In the genomic region with DNA sequence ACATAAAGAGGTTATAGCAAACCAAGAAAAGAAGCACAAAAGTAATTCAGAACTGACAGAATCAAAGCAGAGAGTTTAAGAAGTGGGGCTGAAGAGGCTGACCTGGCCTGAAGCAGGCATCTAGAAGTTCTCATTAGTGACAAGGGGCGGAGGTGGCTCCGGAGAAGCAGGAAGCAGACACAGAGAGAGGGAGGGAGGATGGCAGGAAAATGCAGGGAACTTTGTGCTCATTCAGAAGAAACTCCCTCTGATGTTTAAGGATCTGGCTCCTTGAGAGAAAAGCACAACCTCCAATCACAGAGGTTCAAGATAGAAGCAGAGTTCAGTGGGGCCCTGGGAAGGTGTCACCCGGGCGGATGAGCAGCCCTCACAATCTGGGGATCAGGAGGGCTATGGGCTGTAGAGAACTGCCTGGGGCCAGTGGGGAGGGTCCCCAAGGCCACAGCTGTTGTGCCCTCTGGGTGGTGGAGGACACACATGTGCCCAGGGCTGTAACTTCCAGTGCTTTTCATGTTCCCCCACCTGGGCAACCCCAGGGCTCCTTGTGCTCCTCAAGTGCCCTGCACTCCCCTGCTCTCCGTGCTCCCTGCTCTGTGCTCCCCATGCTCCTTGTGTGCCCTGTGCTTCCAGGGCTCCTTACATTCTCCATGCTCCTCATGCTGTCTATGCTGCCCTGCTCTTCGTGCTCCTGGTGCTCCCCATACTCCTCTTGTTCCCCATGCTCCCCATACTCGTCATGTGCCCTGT, we compare ENCODE assay signal across 18 cellular contexts. TPM values are rescaled to one million over a fixed set of nuclear protein-coding genes. Genes with fewer than 3 reads are reported as not detected.
DNase-seq lines count a peak whose midpoint lies in the region; ATAC-seq and TF ChIP-seq lines count a peak whose summit lies in the region.
"Had no signal": no experiment of that assay in that cellular context is flagged by ENCODE, and none has a peak within 500 bp of the region (broad histone marks: within the 10 kb centered on the region; RNA-seq: fewer than 3 reads in every experiment).

No MANE protein-coding gene starts in this region.

- H3K79me1 ChIP-seq in IMR-90 (ENCODE audit: low read depth in 1 of 2, low read length in 2 of 2): no peaks in the 10 kb centered on the region

- H3K4me1 ChIP-seq in CD4-positive, CD25-positive, alpha-beta regulatory T cell (ENCODE audit: control insufficient read depth, insufficient read depth, low read length, poor library complexity, severe bottlenecking): no peaks in the 10 kb centered on the region
- H3K4me1 ChIP-seq in IMR-90 (ENCODE audit: control insufficient read depth, insufficient read depth, low read length): peaks cover 2% of the 10 kb centered on the region; the same call in 1 of the 2 replicates
- peaks cover 13% of the 10 kb centered on the region for H3K4me1 ChIP-seq in neural progenitor cell

- peak overlapping the region; percentile 65 for H2AK9ac ChIP-seq in IMR-90 (replicated peaks; ENCODE audit: low read depth, low read length, poor library complexity)

- H2BK5ac ChIP-seq in IMR-90 (ENCODE audit: low read depth, low read length, poor library complexity, severe bottlenecking): no peak overlapping the region

- H3K9ac ChIP-seq in IMR-90 (ENCODE audit: low read depth, low read length): no peak overlapping the region
- H3K9ac ChIP-seq in neural progenitor cell: no peak overlapping the region

- no peak overlapping the region for H3K23ac ChIP-seq in IMR-90 (ENCODE audit: low read depth, low read length)

- no peak overlapping the region for H4K5ac ChIP-seq in IMR-90 (ENCODE audit: low read depth, low read length)

- peaks cover 0 to 2% (median 0%) of the 10 kb centered on the region in 7 donors for H3K9me3 Mint-ChIP-seq in CD4-positive, CD25-positive, alpha-beta regulatory T cell
- H3K9me3 Mint-ChIP-seq in activated CD8-positive, alpha-beta T cell treated with anti-CD3 and anti-CD28 coated beads for 36 hours: no peaks in the 10 kb centered on the region
- peaks cover 5% of the 10 kb centered on the region for H3K9me3 Mint-ChIP-seq in neural progenitor cell

- POLR2A ChIA-PET in IMR-90 (lab: Charles Lee; ENCODE audit: unreplicated experiment): no interaction called here
- POLR2A ChIA-PET in activated CD8-positive, alpha-beta T cell treated with anti-CD3 and anti-CD28 coated beads for 36 hours (lab: Charles Lee): no interaction called here

- H2BK20ac ChIP-seq in IMR-90 (ENCODE audit: low read depth, low read length): no peak overlapping the region; the same call in 1 of the 2 replicates

- H3K27me3 Mint-ChIP-seq in CD4-positive, CD25-positive, alpha-beta regulatory T cell: peaks cover 30% of the 10 kb centered on the region
- H3K27me3 Mint-ChIP-seq in activated CD8-positive, alpha-beta T cell treated with anti-CD3 and anti-CD28 coated beads for 36 hours: peaks cover 49% of the 10 kb centered on the region
- H3K27me3 Mint-ChIP-seq in neural progenitor cell (ENCODE audit: insufficient read depth, low read depth): peaks cover 11% of the 10 kb centered on the region

- no peak for DNase-seq in CD4-positive, CD25-positive, alpha-beta regulatory T cell
- DNase-seq in IMR-90 (no peak), neural progenitor cell (ENCODE audit: low spot score) (no peak), H4 (ENCODE audit: low spot score) (no peak), hippocampal formation (lab: John Stamatoyannopoulos, UW) (no peak)
- no peak for DNase-seq in activated CD8-positive, alpha-beta T cell treated with anti-CD3 and anti-CD28 coated beads for 36 hours
- DNase-seq: activated naive CD4-positive, alpha-beta T cell treated with anti-CD3 and anti-CD28 coated beads, Interleukin-2, amount 50 U/mL, for 16 hours; AML-193; DMS79 treated with DMSO at 0.1 percent for 48 hours; H9; hypothalamus; left ventricle myocardium inferior; NCI-H1048; stimulated activated CD4-positive, alpha-beta T cell treated with anti-CD3 and anti-CD28 coated beads, Interleukin-2, amount 100 ng/mL, for 24 hours; transverse colon had no signal

- no peak overlapping the region for H4K8ac ChIP-seq in IMR-90 (ENCODE audit: low read depth in 2 of 2, low read length in 2 of 2)

- H3F3A ChIP-seq in neural progenitor cell (ENCODE audit: low read depth): peaks cover 7% of the 10 kb centered on the region

- no peak overlapping the region for H3K4ac ChIP-seq in IMR-90 (ENCODE audit: low read depth, low read length)

- in situ Hi-C loops in IMR-90 (cut with MboI; ENCODE audit: low sequenced_read_pairs): no loop called here

- CTCF ChIA-PET in IMR-90 (lab: Yijun Ruan, JAX): no interaction called here
- CTCF ChIA-PET in activated CD8-positive, alpha-beta T cell treated with anti-CD3 and anti-CD28 coated beads for 36 hours (lab: Charles Lee): no interaction called here

- TF ChIP-seq CTCF in IMR-90 (conservative IDR thresholded peaks at IDR 0.05; ENCODE audit: low read depth, low read length) (no peak), neural progenitor cell (IDR thresholded peaks at IDR 0.05) (no peak)
- TF ChIP-seq CTCF in activated CD8-positive, alpha-beta T cell treated with anti-CD3 and anti-CD28 coated beads for 36 hours (IDR thresholded peaks at IDR 0.05): no peak

- no peak overlapping the region for H3K56ac ChIP-seq in IMR-90 (ENCODE audit: extremely low read depth, insufficient read depth, low read length)

- no peak for TF ChIP-seq RAD21 in IMR-90 (IDR thresholded peaks at IDR 0.05; ENCODE audit: low read length)

- WGBS in IMR-90 (ENCODE audit: extremely low coverage in 2 of 2, insufficient read length in 1 of 2), 2 experiments: 84% methylated on average over 3 of the region's 7 CpGs; no CpG with 5 or more reads in 1 of the 2 experiments

- no peaks in the 10 kb centered on the region for H3K9me3 ChIP-seq in CD4-positive, CD25-positive, alpha-beta regulatory T cell (ENCODE audit: control insufficient read depth in 2 of 2, low read length in 2 of 2)
- H3K9me3 ChIP-seq in IMR-90 (ENCODE audit: control insufficient read depth, insufficient read depth, low read length): no peaks in the 10 kb centered on the region
- no peaks in the 10 kb centered on the region for H3K9me3 ChIP-seq in neural progenitor cell (ENCODE audit: low read depth)
- H3K9me3 ChIP-seq: left ventricle myocardium inferior, transverse colon had no signal

- H4K91ac ChIP-seq in IMR-90 (ENCODE audit: insufficient read depth, low read depth, low read length): no peak overlapping the region

- no peak overlapping the region for H3K4me3 ChIP-seq in CD4-positive, CD25-positive, alpha-beta regulatory T cell (ENCODE audit: low read depth, low read length)
- H3K4me3 ChIP-seq in IMR-90 (ENCODE audit: insufficient read depth, low read depth, low read length) (no peak overlapping the region), neural progenitor cell (no peak overlapping the region)
- H3K4me3 ChIP-seq: left ventricle myocardium inferior, SK-N-MC, transverse colon had no signal

- H3K4me2 ChIP-seq in IMR-90 (ENCODE audit: low read depth, low read length) (no peak overlapping the region), neural progenitor cell (no peak overlapping the region)

- dilution Hi-C loops in IMR-90 (cut with HindIII; ENCODE audit: low sequenced_read_pairs, unreplicated experiment): no loop called here

- no peaks in the 10 kb centered on the region for H3K79me2 ChIP-seq in neural progenitor cell (ENCODE audit: low read depth)

- no peak overlapping the region for H2BK15ac ChIP-seq in IMR-90 (ENCODE audit: low read depth, low read length)

- no TSS peak for BruUV-seq in IMR-90 (replicated peaks; lab: Mats Ljungman, UMichigan)

- H3K36me3 ChIP-seq in CD4-positive, CD25-positive, alpha-beta regulatory T cell (ENCODE audit: control insufficient read depth, insufficient read depth, low read length): no peaks in the 10 kb centered on the region
- H3K36me3 ChIP-seq in IMR-90 (ENCODE audit: control insufficient read depth, insufficient read depth, low read length): no peaks in the 10 kb centered on the region
- no peaks in the 10 kb centered on the region for H3K36me3 ChIP-seq in neural progenitor cell
- H3K36me3 ChIP-seq: left ventricle myocardium inferior, transverse colon had no signal

- H2AFZ ChIP-seq in IMR-90 (replicated peaks; ENCODE audit: low read length, poor library complexity): peak overlapping the region; percentile 37
- H2AFZ ChIP-seq in neural progenitor cell (replicated peaks): no peak overlapping the region

- H3K27me3 ChIP-seq in CD4-positive, CD25-positive, alpha-beta regulatory T cell (ENCODE audit: control insufficient read depth, insufficient read depth, low read length): no peaks in the 10 kb centered on the region
- H3K27me3 ChIP-seq in IMR-90 (ENCODE audit: control insufficient read depth, insufficient read depth, low read length): peaks cover 66% of the 10 kb centered on the region
- peaks cover 40% of the 10 kb centered on the region for H3K27me3 ChIP-seq in neural progenitor cell

- no peak overlapping the region for H3K27ac ChIP-seq in CD4-positive, CD25-positive, alpha-beta regulatory T cell (ENCODE audit: insufficient read depth, low read length, poor library complexity, severe bottlenecking)
- no peak overlapping the region for H3K27ac ChIP-seq in IMR-90 (ENCODE audit: insufficient read depth, low read length)
- H3K27ac ChIP-seq in neural progenitor cell: no peak overlapping the region
- H3K27ac ChIP-seq: left ventricle myocardium inferior, SK-N-MC, transverse colon had no signal

- H3K4me3 Mint-ChIP-seq in CD4-positive, CD25-positive, alpha-beta regulatory T cell: no peak overlapping the region
- no peak overlapping the region for H3K4me3 Mint-ChIP-seq in activated CD8-positive, alpha-beta T cell treated with anti-CD3 and anti-CD28 coated beads for 36 hours
- H3K4me3 Mint-ChIP-seq in neural progenitor cell: no peak overlapping the region
- H3K4me3 Mint-ChIP-seq: H9 had no signal

- H2AK5ac ChIP-seq in IMR-90 (ENCODE audit: low read depth, low read length): no peak overlapping the region

- intact Hi-C loops in IMR-90 (cut with micrococcal nuclease): no loop called here
- intact Hi-C loops in activated CD8-positive, alpha-beta T cell treated with anti-CD3 and anti-CD28 coated beads for 36 hours (cut with micrococcal nuclease): no loop called here

- no peak for TF ChIP-seq POLR2A in IMR-90 (IDR thresholded peaks at IDR 0.05; ENCODE audit: low read depth, low read length)

- no peak overlapping the region for H2BK120ac ChIP-seq in IMR-90 (ENCODE audit: low read depth, low read length)

- ATAC-seq in CD4-positive, CD25-positive, alpha-beta regulatory T cell (ENCODE audit: low read depth in 2 of 2): no peak
- no peak for ATAC-seq in IMR-90 (ENCODE audit: low read depth)
- peak; percentile 18 for ATAC-seq in activated CD8-positive, alpha-beta T cell treated with anti-CD3 and anti-CD28 coated beads for 36 hours
- ATAC-seq in GM21576 (IDR thresholded peaks at IDR 0.05; ENCODE audit: unreplicated experiment): no peak
- ATAC-seq in GM19452 (IDR thresholded peaks at IDR 0.05; ENCODE audit: unreplicated experiment): no peak

- H3K9me1 ChIP-seq in IMR-90 (ENCODE audit: insufficient read depth, low read length): no peaks in the 10 kb centered on the region

- H4K20me1 ChIP-seq in IMR-90 (ENCODE audit: insufficient read depth, low read length) (peaks cover 10% of the 10 kb centered on the region; the same call in 1 of the 2 replicates), neural progenitor cell (ENCODE audit: low read depth) (no peaks in the 10 kb centered on the region)

- H3K27ac Mint-ChIP-seq in CD4-positive, CD25-positive, alpha-beta regulatory T cell: peak overlapping the region in 2 of 3 donors; percentile 10 to 61
- H3K27ac Mint-ChIP-seq in activated CD8-positive, alpha-beta T cell treated with anti-CD3 and anti-CD28 coated beads for 36 hours: no peak overlapping the region
- peak overlapping the region; percentile 5 for H3K27ac Mint-ChIP-seq in neural progenitor cell
- H3K27ac Mint-ChIP-seq: H9 had no signal

- peaks cover 0 to 6% (median 0%) of the 10 kb centered on the region in 4 donors for H3K4me1 Mint-ChIP-seq in CD4-positive, CD25-positive, alpha-beta regulatory T cell
- H3K4me1 Mint-ChIP-seq in activated CD8-positive, alpha-beta T cell treated with anti-CD3 and anti-CD28 coated beads for 36 hours (ENCODE audit: low read depth): peaks cover 2% of the 10 kb centered on the region
- H3K4me1 Mint-ChIP-seq in neural progenitor cell: peaks cover 44% of the 10 kb centered on the region

- no peaks in the 10 kb centered on the region for H3K36me3 Mint-ChIP-seq in CD4-positive, CD25-positive, alpha-beta regulatory T cell
- no peaks in the 10 kb centered on the region for H3K36me3 Mint-ChIP-seq in activated CD8-positive, alpha-beta T cell treated with anti-CD3 and anti-CD28 coated beads for 36 hours (ENCODE audit: low read depth)
- H3K36me3 Mint-ChIP-seq in neural progenitor cell: no peaks in the 10 kb centered on the region

- H3K18ac ChIP-seq in IMR-90 (ENCODE audit: low read depth, low read length): no peak overlapping the region; the same call in 1 of the 2 replicates

- no peak overlapping the region; the same call in 1 of the 2 replicates for H3K14ac ChIP-seq in IMR-90 (replicated peaks; ENCODE audit: low read depth, low read length)

RNA-seq across cellular contexts. Expression of gene TRIP13, which starts 51.4 kb away (rescaled TPM):
- total RNA-seq in CD4-positive, CD25-positive, alpha-beta regulatory T cell: 1.2 TPM
- polyA plus RNA-seq in CD4-positive, CD25-positive, alpha-beta regulatory T cell: 1 to 10 TPM; 1.1 to 1.7 (median 1.3) TPM
- total RNA-seq in IMR-90 (2012; rRNA removed) (27.2 and 35.5 TPM in 2 replicates), neural progenitor cell (ENCODE audit: low replicate concordance) (32.3 and 32.6 TPM in 2 replicates)
- polyA plus RNA-seq in IMR-90 (2012; rRNA removed): 16.3 and 17.1 TPM in 2 replicates
- 6.5 and 11.4 TPM in 2 replicates for polyA plus RNA-seq in IMR-90 (2012; cell fraction: cytosol; rRNA removed)
- polyA plus RNA-seq in IMR-90 (2012; cell fraction: nucleus; rRNA removed; ENCODE audit: low replicate concordance): 4.6 and 11.3 TPM in 2 replicates
- 10 to 100 TPM; 31.0 to 36.9 TPM for total RNA-seq in activated CD8-positive, alpha-beta T cell treated with anti-CD3 and anti-CD28 coated beads for 36 hours
- 52.1 and 54.2 TPM in 2 replicates for total RNA-seq in H4 (2014; rRNA removed; shearing (Covaris generic))

RNA-seq across cellular contexts. Expression of gene BRD9, which starts 51.4 kb away (rescaled TPM):
- 139 TPM for total RNA-seq in CD4-positive, CD25-positive, alpha-beta regulatory T cell
- polyA plus RNA-seq in CD4-positive, CD25-positive, alpha-beta regulatory T cell: 10 to 100 TPM in 3 of 4 donors, 1 to 10 TPM in 1; 9.7 to 15.9 (median 12.0) TPM
- 40.0 and 43.4 TPM in 2 replicates for total RNA-seq in IMR-90 (2012; rRNA removed)
- polyA plus RNA-seq in IMR-90 (2012; rRNA removed): 19.1 and 22.0 TPM in 2 replicates
- 11.5 and 12.8 TPM in 2 replicates for polyA plus RNA-seq in IMR-90 (2012; cell fraction: cytosol; rRNA removed)
- polyA plus RNA-seq in IMR-90 (2012; cell fraction: nucleus; rRNA removed; ENCODE audit: low replicate concordance): 37.5 and 50.9 TPM in 2 replicates
- total RNA-seq in activated CD8-positive, alpha-beta T cell treated with anti-CD3 and anti-CD28 coated beads for 36 hours: 10 to 100 TPM; 46.6 to 51.7 TPM
- 37.5 and 45.1 TPM in 2 replicates for total RNA-seq in neural progenitor cell (ENCODE audit: low replicate concordance)
- total RNA-seq in H4 (2014; rRNA removed; shearing (Covaris generic)): 16.7 and 17.4 TPM in 2 replicates

Comparison
In these comparisons a context has a peak if more than half of its experiments do, and no peak if none do; other contexts are left out.
1. RNA of gene TRIP13, which starts 51.4 kb away (total RNA-seq): 52.1 to 54.2 TPM in H4, 31.0 to 36.9 TPM in activated CD8-positive, alpha-beta T cell treated with anti-CD3 and anti-CD28 coated beads for 36 hours, 27.2 to 35.5 TPM in IMR-90 and 32.3 to 32.6 TPM in neural progenitor cell; 1.2 TPM in CD4-positive, CD25-positive, alpha-beta regulatory T cell (single experiment); every median in the first group is over 10 times any median in the second.